In the genomic region with DNA sequence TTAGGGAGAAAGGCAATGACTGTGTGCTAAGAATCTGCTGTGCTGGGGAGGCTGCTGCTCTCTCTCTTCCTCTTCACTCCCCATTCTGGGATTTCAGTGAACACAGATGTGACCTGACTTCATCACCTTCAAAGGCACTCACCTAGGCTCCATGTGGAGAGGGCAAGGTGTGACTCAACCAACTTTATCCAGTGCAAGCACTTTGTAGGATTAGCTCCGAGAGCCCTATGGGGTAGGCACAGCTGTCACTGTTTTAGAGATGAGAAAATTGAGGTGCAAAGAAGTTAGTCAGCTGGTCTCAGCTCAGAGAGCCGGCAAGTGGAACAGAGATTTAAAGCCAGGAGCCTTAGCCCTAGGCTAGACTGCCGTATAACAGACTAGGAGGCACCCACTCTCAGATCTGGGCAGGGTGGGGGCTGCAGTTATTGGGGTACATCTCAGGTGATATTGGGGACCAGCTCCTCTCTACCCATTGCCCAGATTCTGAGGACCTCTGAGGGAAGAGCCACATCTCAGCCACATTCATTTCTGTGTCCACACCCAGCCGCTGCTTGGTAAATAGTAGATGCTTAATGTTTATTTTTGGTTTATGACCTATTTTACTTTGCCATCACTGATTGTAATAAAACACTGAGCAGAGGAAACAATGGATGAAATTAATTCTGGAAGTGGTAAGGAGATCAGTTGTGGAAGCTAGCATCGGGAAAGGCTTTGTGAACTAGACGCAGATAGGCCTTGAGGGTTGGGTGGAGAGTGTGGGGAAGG, we compare ENCODE assay signal across 10 cellular contexts.
DNase-seq lines count a peak whose midpoint lies in the region; ATAC-seq and TF ChIP-seq lines count a peak whose summit lies in the region.
"Had no signal": no experiment of that assay in that cellular context is flagged by ENCODE, and none has a peak within 500 bp of the region (broad histone marks: within the 10 kb centered on the region; RNA-seq: fewer than 3 reads in every experiment).

No MANE protein-coding gene starts in this region.

- no peaks in the 10 kb centered on the region for H3K9me3 Mint-ChIP-seq in dendritic cell treated with granulocyte-macrophage colony-stimulating factor and Interleukin-4, amounts not matched to agents 40 ng/mL and 50 ng/mL, for 4 days

- H4K20me1 ChIP-seq in SK-N-SH (ENCODE audit: insufficient read depth), result no peaks in the 10 kb centered on the region

- H3K9ac ChIP-seq in SK-N-SH, result peak overlapping the region; percentile 24; the same call in 1 of the 2 replicates

- peak overlapping the region; percentile 84 for H3K27ac Mint-ChIP-seq in dendritic cell treated with granulocyte-macrophage colony-stimulating factor and Interleukin-4, amounts not matched to agents 40 ng/mL and 50 ng/mL, for 4 days

- no peak overlapping the region for H2AFZ ChIP-seq in SK-N-SH (ENCODE audit: low read depth)
- H2AFZ ChIP-seq: PC-9 had no signal

- in situ Hi-C loops in gastrocnemius medialis (cut with MboI; ENCODE audit: low sequenced_read_pairs in 4 of 4), result no loop called here

- no peaks in the 10 kb centered on the region for H3K36me3 Mint-ChIP-seq in dendritic cell treated with granulocyte-macrophage colony-stimulating factor and Interleukin-4, amounts not matched to agents 40 ng/mL and 50 ng/mL, for 4 days (ENCODE audit: low read depth)

- H3K9me3 ChIP-seq in SK-N-SH, result no peaks in the 10 kb centered on the region
- H3K9me3 ChIP-seq in gastrocnemius medialis, result no peaks in the 10 kb centered on the region
- H3K9me3 ChIP-seq: thoracic aorta had no signal

- no peaks in the 10 kb centered on the region for H3K36me3 ChIP-seq in SK-N-SH (replicated peaks in 1 of 2; ENCODE audit: control insufficient read depth in 1 of 2, insufficient read depth in 2 of 2, low read length in 1 of 2)
- H3K36me3 ChIP-seq in gastrocnemius medialis, result no peaks in the 10 kb centered on the region
- H3K36me3 ChIP-seq: thoracic aorta had no signal

- no peak for DNase-seq in SK-N-SH
- DNase-seq in NCI-H524 (lab: John Stamatoyannopoulos, UW), result peak; percentile 77 to 93
- DNase-seq in gastrocnemius medialis, result peak in 1 of 2 donors; percentile 13
- no peak for DNase-seq in SW 1271 (lab: John Stamatoyannopoulos, UW)
- DNase-seq in amniotic stem cell (lab: John Stamatoyannopoulos, UW), result no peak
- DNase-seq: PC-9 had no signal

- no peak for TF ChIP-seq RAD21 in SK-N-SH (IDR thresholded peaks at IDR 0.05; ENCODE audit: low read length)

- H3K4me3 ChIP-seq in SK-N-SH (ENCODE audit: low read depth in 2 of 2, low read length in 1 of 2) (no peak overlapping the region), gastrocnemius medialis (no peak overlapping the region)
- H3K4me3 ChIP-seq: PC-9 had no signal

- H3K27me3 Mint-ChIP-seq in dendritic cell treated with granulocyte-macrophage colony-stimulating factor and Interleukin-4, amounts not matched to agents 40 ng/mL and 50 ng/mL, for 4 days, result no peaks in the 10 kb centered on the region

- no peaks in the 10 kb centered on the region for H3K79me2 ChIP-seq in SK-N-SH (ENCODE audit: insufficient read depth)

- H3K9me2 ChIP-seq in SK-N-SH, result no peaks in the 10 kb centered on the region

- peaks cover 20 to 77% of the 10 kb centered on the region in 2 experiments for H3K4me1 ChIP-seq in SK-N-SH (ENCODE audit: control insufficient read depth in 1 of 2, insufficient read depth in 2 of 2, low read depth in 1 of 2, low read length in 1 of 2)
- H3K4me1 ChIP-seq in gastrocnemius medialis, result peaks cover 41 to 56% of the 10 kb centered on the region in 2 donors

- CTCF ChIA-PET in SK-N-SH (lab: Yijun Ruan, JAX), result interaction anchor here (0.7 to 17.7 kb wide), 21 partner anchors 9 to 227 kb away, joined by 3 to 298 read pairs (median 6); a partner anchor contains a TSS

- ATAC-seq in SK-N-SH treated with all-trans-retinoic acid at 6 μM for 48 hours (no peak), gastrocnemius medialis (peak in 1 of 2 donors; percentile 15), GM21526 (IDR thresholded peaks at IDR 0.05; ENCODE audit: low FRiP score, unreplicated experiment) (no peak)

- peaks cover 43% of the 10 kb centered on the region for H3K4me1 Mint-ChIP-seq in dendritic cell treated with granulocyte-macrophage colony-stimulating factor and Interleukin-4, amounts not matched to agents 40 ng/mL and 50 ng/mL, for 4 days (ENCODE audit: low read depth)

- no peak overlapping the region for H3K4me3 Mint-ChIP-seq in dendritic cell treated with granulocyte-macrophage colony-stimulating factor and Interleukin-4, amounts not matched to agents 40 ng/mL and 50 ng/mL, for 4 days

- POLR2A ChIA-PET in SK-N-SH (lab: Yijun Ruan, JAX), result interaction anchor here (0.8 to 5.2 kb wide), 12 partner anchors 8 to 176 kb away, joined by 3 to 43 read pairs (median 6); no protein-coding TSS in a partner anchor

- peak overlapping the region; percentile 69; the same call in 1 of the 2 replicates for H3K4me2 ChIP-seq in SK-N-SH
- H3K4me2 ChIP-seq: PC-9 had no signal

- H3K27me3 ChIP-seq in SK-N-SH (ENCODE audit: insufficient read depth) (no peaks in the 10 kb centered on the region), gastrocnemius medialis (no peaks in the 10 kb centered on the region)

- WGBS in SK-N-SH (ENCODE audit: low lambda C conversion rate), result 88% methylated on average over 6 of the region's 6 CpGs

- TF ChIP-seq EP300 in SK-N-SH (IDR thresholded peaks at IDR 0.05; ENCODE audit: borderline replicate concordance in 1 of 2, low read depth in 1 of 2, low read length in 1 of 2), result no peak

- H3K27ac ChIP-seq in SK-N-SH (ENCODE audit: low read depth in 2 of 2, low read length in 1 of 2) (peak overlapping the region; percentile 59 to 99; a peak in 3 of 4 replicates), gastrocnemius medialis (peak overlapping the region; percentile 79 to 83 (median 80))
- H3K27ac ChIP-seq: PC-9 had no signal

- H3F3A ChIP-seq in SK-N-SH (replicated peaks; ENCODE audit: insufficient read depth), result peaks cover 3% of the 10 kb centered on the region

- TF ChIP-seq CTCF in SK-N-SH (IDR thresholded peaks at IDR 0.05) (no peak), gastrocnemius medialis (IDR thresholded peaks at IDR 0.05 in 4 of 5, conservative IDR thresholded peaks at IDR 0.05 in 1 of 5) (no peak)

- intact Hi-C loops in dendritic cell treated with granulocyte-macrophage colony-stimulating factor and Interleukin-4, amounts not matched to agents 40 ng/mL and 50 ng/mL, for 4 days (cut with micrococcal nuclease), result no loop called here
- intact Hi-C loops in gastrocnemius medialis (cut with DNase I; ENCODE audit: low total_unique reads), result loop anchor here (5.0 kb wide), 1 partner anchor 364 kb away; no protein-coding TSS in a partner anchor

- no peak for TF ChIP-seq POLR2A in gastrocnemius medialis (IDR thresholded peaks at IDR 0.05)

TF ChIP-seq in SK-N-SH, 30 proteins besides CTCF, POLR2A, EP300 and RAD21 (continues in another document):
- TF ChIP-seq ELF1 (IDR thresholded peaks at IDR 0.05) (no peak), TCF12 (IDR thresholded peaks at IDR 0.05) (no peak), TEAD4 (IDR thresholded peaks at IDR 0.05; ENCODE audit: borderline replicate concordance, insufficient read depth) (no peak), GATA2 (CRISPR knock-in tag; IDR thresholded peaks at IDR 0.05) (no peak), POLR2AphosphoS5 (IDR thresholded peaks at IDR 0.05; ENCODE audit: low read depth, low read length) (no peak), RXRA (IDR thresholded peaks at IDR 0.05; ENCODE audit: borderline replicate concordance, low read depth) (no peak), MXI1 (IDR thresholded peaks at IDR 0.05; ENCODE audit: low read depth, low read length) (no peak), MEF2A (IDR thresholded peaks at IDR 0.05; ENCODE audit: borderline replicate concordance, low read depth) (no peak), SMC3 (IDR thresholded peaks at IDR 0.05; ENCODE audit: low read depth, low read length) (no peak), TAF1 (IDR thresholded peaks at IDR 0.05; ENCODE audit: borderline replicate concordance, low read depth, low read length) (no peak), FOXM1 (IDR thresholded peaks at IDR 0.05; ENCODE audit: low read depth) (no peak), RCOR1 (IDR thresholded peaks at IDR 0.05; ENCODE audit: low read length) (no peak)
- TF ChIP-seq, protein P1, sequence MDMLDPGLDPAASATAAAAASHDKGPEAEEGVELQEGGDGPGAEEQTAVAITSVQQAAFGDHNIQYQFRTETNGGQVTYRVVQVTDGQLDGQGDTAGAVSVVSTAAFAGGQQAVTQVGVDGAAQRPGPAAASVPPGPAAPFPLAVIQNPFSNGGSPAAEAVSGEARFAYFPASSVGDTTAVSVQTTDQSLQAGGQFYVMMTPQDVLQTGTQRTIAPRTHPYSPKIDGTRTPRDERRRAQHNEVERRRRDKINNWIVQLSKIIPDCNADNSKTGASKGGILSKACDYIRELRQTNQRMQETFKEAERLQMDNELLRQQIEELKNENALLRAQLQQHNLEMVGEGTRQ (IDR thresholded peaks at IDR 0.05; ENCODE audit: borderline replicate concordance, low read depth, low read length), result no peak

TF ChIP-seq in SK-N-SH treated with all-trans-retinoic acid at 6 μM for 48 hours, 23 proteins besides CTCF, POLR2A, EP300 and RAD21 (continues in another document):
- TF ChIP-seq GLIS3 (CRISPR knock-in tag; IDR thresholded peaks at IDR 0.05) (no peak), ZNF565 (CRISPR knock-in tag; conservative IDR thresholded peaks at IDR 0.05; ENCODE audit: low read depth) (no peak)
- TF ChIP-seq, protein P2, sequence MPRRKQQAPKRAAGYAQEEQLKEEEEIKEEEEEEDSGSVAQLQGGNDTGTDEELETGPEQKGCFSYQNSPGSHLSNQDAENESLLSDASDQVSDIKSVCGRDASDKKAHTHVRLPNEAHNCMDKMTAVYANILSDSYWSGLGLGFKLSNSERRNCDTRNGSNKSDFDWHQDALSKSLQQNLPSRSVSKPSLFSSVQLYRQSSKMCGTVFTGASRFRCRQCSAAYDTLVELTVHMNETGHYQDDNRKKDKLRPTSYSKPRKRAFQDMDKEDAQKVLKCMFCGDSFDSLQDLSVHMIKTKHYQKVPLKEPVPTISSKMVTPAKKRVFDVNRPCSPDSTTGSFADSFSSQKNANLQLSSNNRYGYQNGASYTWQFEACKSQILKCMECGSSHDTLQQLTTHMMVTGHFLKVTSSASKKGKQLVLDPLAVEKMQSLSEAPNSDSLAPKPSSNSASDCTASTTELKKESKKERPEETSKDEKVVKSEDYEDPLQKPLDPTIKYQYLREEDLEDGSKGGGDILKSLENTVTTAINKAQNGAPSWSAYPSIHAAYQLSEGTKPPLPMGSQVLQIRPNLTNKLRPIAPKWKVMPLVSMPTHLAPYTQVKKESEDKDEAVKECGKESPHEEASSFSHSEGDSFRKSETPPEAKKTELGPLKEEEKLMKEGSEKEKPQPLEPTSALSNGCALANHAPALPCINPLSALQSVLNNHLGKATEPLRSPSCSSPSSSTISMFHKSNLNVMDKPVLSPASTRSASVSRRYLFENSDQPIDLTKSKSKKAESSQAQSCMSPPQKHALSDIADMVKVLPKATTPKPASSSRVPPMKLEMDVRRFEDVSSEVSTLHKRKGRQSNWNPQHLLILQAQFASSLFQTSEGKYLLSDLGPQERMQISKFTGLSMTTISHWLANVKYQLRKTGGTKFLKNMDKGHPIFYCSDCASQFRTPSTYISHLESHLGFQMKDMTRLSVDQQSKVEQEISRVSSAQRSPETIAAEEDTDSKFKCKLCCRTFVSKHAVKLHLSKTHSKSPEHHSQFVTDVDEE (CRISPR knock-in tag; IDR thresholded peaks at IDR 0.05), result no peak

Comparison
In these comparisons a context has a peak if more than half of its experiments do, and no peak if none do; other contexts are left out.
1. DNase-seq: peak in NCI-H524 (2 of 2); none in SK-N-SH (single experiment), SW 1271 (0 of 2) and amniotic stem cell (single experiment).